Comparison of ENCODE assay signal across 12 cellular contexts in the genomic region with DNA sequence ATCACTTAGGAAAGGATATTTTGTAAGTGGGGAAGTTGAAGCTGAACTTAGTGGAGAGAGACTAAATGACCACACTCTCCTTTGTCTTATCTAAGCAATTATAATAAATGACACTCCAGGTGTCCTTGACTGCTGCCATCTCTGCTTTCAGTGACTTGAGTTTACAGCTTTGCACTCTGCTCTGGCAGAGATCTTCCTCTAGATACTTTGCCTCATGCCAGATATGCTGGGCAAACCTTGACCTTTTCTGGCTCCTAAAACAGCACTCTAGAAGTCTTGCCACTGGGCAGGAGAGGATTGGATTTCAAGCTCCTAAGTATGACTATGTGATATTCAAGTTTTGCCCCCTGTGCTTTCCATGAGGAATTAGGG.
DNase-seq lines count a peak whose midpoint lies in the region; ATAC-seq and TF ChIP-seq lines count a peak whose summit lies in the region.
"Had no signal": no experiment of that assay in that cellular context is flagged by ENCODE, and none has a peak within 500 bp of the region (broad histone marks: within the 10 kb centered on the region; RNA-seq: fewer than 3 reads in every experiment).

No MANE protein-coding gene starts in this region.

- no peak for DNase-seq in activated T-cell treated with anti-CD3 and anti-CD28 coated beads, Interleukin-2, amount 50 U/mL, for 24 hours
- DNase-seq in activated T-cell treated with anti-CD3 and anti-CD28 coated beads, Interleukin-2, amount 50 U/mL, for 48 hours, result no peak
- DNase-seq in T-helper 17 cell (no peak), nucleus accumbens (lab: John Stamatoyannopoulos, UW) (no peak), RWPE1 (ENCODE audit: low spot score) (no peak)
- no peak for DNase-seq in stimulated activated naive CD8-positive, alpha-beta T cell treated with anti-CD3 and anti-CD28 coated beads, Interleukin-15, Interleukin-2, amounts not matched to agents 100 U/mL and 50 U/mL, for 24 hours
- DNase-seq in activated effector memory CD4-positive, alpha-beta T cell treated with anti-CD3 and anti-CD28 coated beads, Interleukin-2, amount 50 U/mL, for 16 hours, result no peak
- DNase-seq: NCI-H345 had no signal

- peak overlapping the region; percentile 83 for H3K27ac Mint-ChIP-seq in activated T-cell treated with anti-CD3 and anti-CD28 coated beads, Interleukin-2, amount 50 U/mL, for 24 hours
- H3K27ac Mint-ChIP-seq in T-helper 17 cell, result peak overlapping the region; percentile 82
- H3K27ac Mint-ChIP-seq: mesothelial cell of epicardium had no signal

- peak; percentile 18 for ATAC-seq in HG02852 (IDR thresholded peaks at IDR 0.05; ENCODE audit: unreplicated experiment)
- ATAC-seq in T-helper 17 cell, result no peak
- ATAC-seq in stimulated activated naive CD8-positive, alpha-beta T cell treated with anti-CD3 and anti-CD28 coated beads, Interleukin-15, Interleukin-2, amounts not matched to agents 100 U/mL and 50 U/mL, for 24 hours, result peak; percentile 33

- TF ChIP-seq CTCF in RWPE1 (conservative IDR thresholded peaks at IDR 0.05; ENCODE audit: low read depth), result no peak

- H3K4me1 Mint-ChIP-seq in activated T-cell treated with anti-CD3 and anti-CD28 coated beads, Interleukin-2, amount 50 U/mL, for 24 hours (ENCODE audit: low read depth), result peaks cover 37% of the 10 kb centered on the region
- peaks cover 11% of the 10 kb centered on the region for H3K4me1 Mint-ChIP-seq in T-helper 17 cell

- H3K4me3 Mint-ChIP-seq in activated T-cell treated with anti-CD3 and anti-CD28 coated beads, Interleukin-2, amount 50 U/mL, for 24 hours, result no peak overlapping the region
- H3K4me3 Mint-ChIP-seq in T-helper 17 cell, result no peak overlapping the region
- H3K4me3 Mint-ChIP-seq: mesothelial cell of epicardium had no signal

- CTCF ChIA-PET in RWPE1 (lab: Yijun Ruan, JAX), result interaction anchor here (0.6 kb wide), 1 partner anchor 42 kb away, joined by 3 read pairs; no protein-coding TSS in a partner anchor

- H3K9me3 Mint-ChIP-seq in activated T-cell treated with anti-CD3 and anti-CD28 coated beads, Interleukin-2, amount 50 U/mL, for 24 hours, result no peaks in the 10 kb centered on the region
- H3K9me3 Mint-ChIP-seq: mesothelial cell of epicardium had no signal

- peaks cover 43% of the 10 kb centered on the region for H3K36me3 Mint-ChIP-seq in activated T-cell treated with anti-CD3 and anti-CD28 coated beads, Interleukin-2, amount 50 U/mL, for 24 hours (ENCODE audit: low read depth)
- H3K36me3 Mint-ChIP-seq in T-helper 17 cell (ENCODE audit: low read depth), result no peaks in the 10 kb centered on the region

- POLR2A ChIA-PET in RWPE1 (lab: Yijun Ruan, JAX; ENCODE audit: low non-redundant PET), result no interaction called here

- no peaks in the 10 kb centered on the region for H3K27me3 Mint-ChIP-seq in activated T-cell treated with anti-CD3 and anti-CD28 coated beads, Interleukin-2, amount 50 U/mL, for 24 hours
- no peaks in the 10 kb centered on the region for H3K27me3 Mint-ChIP-seq in T-helper 17 cell

- H3K27ac ChIP-seq in RWPE1, result no peak overlapping the region
- H3K27ac ChIP-seq: parathyroid adenoma, upper lobe of left lung had no signal

- no peaks in the 10 kb centered on the region for H3K9me3 ChIP-seq in T-helper 17 cell (ENCODE audit: control insufficient read depth, low read length, poor library complexity, severe bottlenecking)
- H3K9me3 ChIP-seq: upper lobe of left lung had no signal
